In genomic region chr5:177472460-177473441, GRCh38 we compare ENCODE assay signal across 8 cellular contexts. TPM values are rescaled to one million over a fixed set of nuclear protein-coding genes. Genes with fewer than 3 reads are reported as not detected.
A peak's percentile ranks its signal among the peaks of the same experiment; 100 is the strongest.
DNase-seq lines count a peak whose midpoint lies in the region; ATAC-seq and TF ChIP-seq lines count a peak whose summit lies in the region.

No MANE protein-coding gene starts in this region.

- peaks cover 0 to 20% of the 10 kb centered on the region in 2 donors for H3K4me1 ChIP-seq in uterus

- no peak for DNase-seq in activated CD4-positive, CD25-positive, alpha-beta regulatory T cell treated with anti-CD3 and anti-CD28 coated beads, Interleukin-2, amount 50 U/mL, for 72 hours
- peak; percentile 59 for DNase-seq in Jurkat, Clone E6-1 (ENCODE audit: low read depth, low spot score)
- peak; percentile 74 for DNase-seq in activated CD4-positive, alpha-beta memory T cell treated with anti-CD3 and anti-CD28 coated beads for 36 hours
- DNase-seq in endothelial cell (ENCODE audit: low spot score) (peak; percentile 66), uterus (peak in 1 of 2 donors; percentile 58), SIG-M5 (lab: John Stamatoyannopoulos, UW) (no peak)

- H3K9me3 ChIP-seq in uterus, result no peaks in the 10 kb centered on the region

- peaks cover 22% of the 10 kb centered on the region for H3K4me1 Mint-ChIP-seq in activated CD4-positive, alpha-beta memory T cell treated with anti-CD3 and anti-CD28 coated beads for 36 hours (ENCODE audit: low read depth)
- peaks cover 38% of the 10 kb centered on the region for H3K4me1 Mint-ChIP-seq in endothelial cell (ENCODE audit: unreplicated experiment)
- H3K4me1 Mint-ChIP-seq in nephron, result peaks cover 50% of the 10 kb centered on the region

- peak overlapping the region; percentile 82 to 86 for H3K27ac ChIP-seq in uterus

- peak overlapping the region; percentile 76 for H3K4me3 ChIP-seq in Jurkat, Clone E6-1 (ENCODE audit: low read length)
- peak overlapping the region; percentile 54 to 90 for H3K4me3 ChIP-seq in uterus

- no peaks in the 10 kb centered on the region for H3K36me3 ChIP-seq in uterus

- H3K27me3 ChIP-seq in uterus, result no peaks in the 10 kb centered on the region

- no peaks in the 10 kb centered on the region for H3K36me3 Mint-ChIP-seq in activated CD4-positive, alpha-beta memory T cell treated with anti-CD3 and anti-CD28 coated beads for 36 hours
- H3K36me3 Mint-ChIP-seq in endothelial cell (ENCODE audit: low read depth, unreplicated experiment), result peaks cover 25% of the 10 kb centered on the region
- peaks cover 29% of the 10 kb centered on the region for H3K36me3 Mint-ChIP-seq in nephron (ENCODE audit: low read depth)

- peaks cover 5% of the 10 kb centered on the region for H3K27me3 Mint-ChIP-seq in activated CD4-positive, alpha-beta memory T cell treated with anti-CD3 and anti-CD28 coated beads for 36 hours
- peaks cover 32% of the 10 kb centered on the region for H3K27me3 Mint-ChIP-seq in endothelial cell (ENCODE audit: unreplicated experiment)
- peaks cover under 1% of the 10 kb centered on the region for H3K27me3 Mint-ChIP-seq in nephron (ENCODE audit: low read depth)

- CTCF ChIA-PET in activated CD4-positive, alpha-beta memory T cell treated with anti-CD3 and anti-CD28 coated beads for 36 hours (lab: Charles Lee), result interaction anchor here (0.8 to 5.1 kb wide), 10 partner anchors 9 to 164 kb away, joined by 3 to 24 read pairs (median 4); partner anchors contain the start of gene PDLIM7

- POLR2A ChIA-PET in activated CD4-positive, alpha-beta memory T cell treated with anti-CD3 and anti-CD28 coated beads for 36 hours (lab: Charles Lee), result interaction anchor here (0.6 to 2.2 kb wide), 3 partner anchors 17 to 584 kb away, joined by 3 to 6 read pairs (median 3); no protein-coding TSS in a partner anchor

- H3K4me3 Mint-ChIP-seq in activated CD4-positive, alpha-beta memory T cell treated with anti-CD3 and anti-CD28 coated beads for 36 hours, result peak overlapping the region; percentile 64
- H3K4me3 Mint-ChIP-seq in endothelial cell (ENCODE audit: unreplicated experiment) (peak overlapping the region; percentile 90), nephron (peak overlapping the region; percentile 85 to 89 (median 89))

- peak in 1 of 2 donors; percentile 18 for TF ChIP-seq POLR2A in uterus (IDR thresholded peaks at IDR 0.05)

- no peaks in the 10 kb centered on the region for H3K9me3 Mint-ChIP-seq in activated CD4-positive, alpha-beta memory T cell treated with anti-CD3 and anti-CD28 coated beads for 36 hours
- H3K9me3 Mint-ChIP-seq in endothelial cell (ENCODE audit: unreplicated experiment), result no peaks in the 10 kb centered on the region
- no peaks in the 10 kb centered on the region for H3K9me3 Mint-ChIP-seq in nephron

- H3K27ac Mint-ChIP-seq in activated CD4-positive, alpha-beta memory T cell treated with anti-CD3 and anti-CD28 coated beads for 36 hours, result no peak overlapping the region
- H3K27ac Mint-ChIP-seq in endothelial cell (ENCODE audit: unreplicated experiment) (no peak overlapping the region), nephron (peak overlapping the region; percentile 40 to 87 (median 83))

- intact Hi-C loops in activated CD4-positive, alpha-beta memory T cell treated with anti-CD3 and anti-CD28 coated beads for 36 hours (cut with micrococcal nuclease), result loop anchor here (2.0 kb wide), 1 partner anchor 16 kb away; no protein-coding TSS in a partner anchor
- intact Hi-C loops in uterus (cut with DNase I; ENCODE audit: low total_unique reads), result no loop called here

- TF ChIP-seq CTCF in endothelial cell (IDR thresholded peaks at IDR 0.05; ENCODE audit: unreplicated experiment) (no peak), nephron (IDR thresholded peaks at IDR 0.05; ENCODE audit: unreplicated experiment in 3 of 3) (no peak), uterus (IDR thresholded peaks at IDR 0.05) (no peak)

- ATAC-seq in activated CD4-positive, CD25-positive, alpha-beta regulatory T cell treated with anti-CD3 and anti-CD28 coated beads, Interleukin-2, amount 50 U/mL, for 24 hours, result peak; percentile 54 to 56

RNA-seq across cellular contexts. Expression of gene DBN1, which starts 0.7 kb away (rescaled TPM):
- 214 TPM for polyA plus RNA-seq in Jurkat, Clone E6-1 (2012; ENCODE audit: insufficient read depth, insufficient read length)
- 10 to 100 TPM; 12.1 to 15.9 TPM for total RNA-seq in activated CD4-positive, alpha-beta memory T cell treated with anti-CD3 and anti-CD28 coated beads for 36 hours
- 315 TPM for total RNA-seq in endothelial cell (ENCODE audit: unreplicated experiment)
- total RNA-seq in uterus, result 100 to 1,000 TPM in 2 of 4 donors, 10 to 100 TPM in 2; 30.6 to 107 (median 82.7) TPM

RNA-seq across cellular contexts. Expression of gene PDLIM7, which starts 24.7 kb away (rescaled TPM):
- 43.2 TPM for polyA plus RNA-seq in Jurkat, Clone E6-1 (2012; ENCODE audit: insufficient read depth, insufficient read length)
- 10 to 100 TPM; 50.2 to 56.6 TPM for total RNA-seq in activated CD4-positive, alpha-beta memory T cell treated with anti-CD3 and anti-CD28 coated beads for 36 hours
- total RNA-seq in endothelial cell (ENCODE audit: unreplicated experiment) (238 TPM), uterus (100 to 1,000 TPM; 102 to 543 (median 193) TPM)

RNA-seq across cellular contexts. Expression of gene PRR7, which starts 26.1 kb away (rescaled TPM):
- 10.9 TPM for polyA plus RNA-seq in Jurkat, Clone E6-1 (2012; ENCODE audit: insufficient read depth, insufficient read length)
- total RNA-seq in activated CD4-positive, alpha-beta memory T cell treated with anti-CD3 and anti-CD28 coated beads for 36 hours, result 10 to 100 TPM; 13.3 to 13.6 TPM
- total RNA-seq in endothelial cell (ENCODE audit: unreplicated experiment) (0.97 TPM), uterus (1 to 10 TPM in 2 of 4 donors, not detected in 2; 1.9 to 3.0 TPM)

RNA-seq across cellular contexts. Expression of gene DOK3, which starts 36.9 kb away (rescaled TPM):
- polyA plus RNA-seq in Jurkat, Clone E6-1 (2012; ENCODE audit: insufficient read depth, insufficient read length), result 4.1 TPM
- 1 to 10 TPM in 1 of 2 experiments, under 1 TPM in 1; 0.52 to 1.3 TPM for total RNA-seq in activated CD4-positive, alpha-beta memory T cell treated with anti-CD3 and anti-CD28 coated beads for 36 hours
- total RNA-seq in endothelial cell (ENCODE audit: unreplicated experiment) (51.4 TPM), uterus (10 to 100 TPM in 1 of 4 donors, 1 to 10 TPM in 3; 3.6 to 20.0 (median 7.1) TPM)

RNA-seq across cellular contexts. Expression of gene DDX41, which starts 44.0 kb away (rescaled TPM):
- 187 TPM for polyA plus RNA-seq in Jurkat, Clone E6-1 (2012; ENCODE audit: insufficient read depth, insufficient read length)
- 100 to 1,000 TPM; 143 to 145 TPM for total RNA-seq in activated CD4-positive, alpha-beta memory T cell treated with anti-CD3 and anti-CD28 coated beads for 36 hours
- total RNA-seq in endothelial cell (ENCODE audit: unreplicated experiment), result 125 TPM
- 100 to 1,000 TPM in 2 of 4 donors, 10 to 100 TPM in 2; 61.0 to 146 (median 95.6) TPM for total RNA-seq in uterus

Comparison
In these comparisons a context has a peak if more than half of its experiments do, and no peak if none do; other contexts are left out.
1. DNase-seq: peak in Jurkat, Clone E6-1 (single experiment), activated CD4-positive, alpha-beta memory T cell treated with anti-CD3 and anti-CD28 coated beads for 36 hours (single experiment) and endothelial cell (single experiment); none in activated CD4-positive, CD25-positive, alpha-beta regulatory T cell treated with anti-CD3 and anti-CD28 coated beads, Interleukin-2, amount 50 U/mL, for 72 hours (single experiment) and SIG-M5 (single experiment).
2. H3K27ac Mint-ChIP-seq: peak in nephron (3 of 3); none in activated CD4-positive, alpha-beta memory T cell treated with anti-CD3 and anti-CD28 coated beads for 36 hours (single experiment) and endothelial cell (single experiment).
3. Peak in every context shown above with its lines, with median percentiles within 50 percentile points of each other: H3K4me3 Mint-ChIP-seq.